Comparison of ENCODE assay signal across 7 cellular contexts in the genomic region with DNA sequence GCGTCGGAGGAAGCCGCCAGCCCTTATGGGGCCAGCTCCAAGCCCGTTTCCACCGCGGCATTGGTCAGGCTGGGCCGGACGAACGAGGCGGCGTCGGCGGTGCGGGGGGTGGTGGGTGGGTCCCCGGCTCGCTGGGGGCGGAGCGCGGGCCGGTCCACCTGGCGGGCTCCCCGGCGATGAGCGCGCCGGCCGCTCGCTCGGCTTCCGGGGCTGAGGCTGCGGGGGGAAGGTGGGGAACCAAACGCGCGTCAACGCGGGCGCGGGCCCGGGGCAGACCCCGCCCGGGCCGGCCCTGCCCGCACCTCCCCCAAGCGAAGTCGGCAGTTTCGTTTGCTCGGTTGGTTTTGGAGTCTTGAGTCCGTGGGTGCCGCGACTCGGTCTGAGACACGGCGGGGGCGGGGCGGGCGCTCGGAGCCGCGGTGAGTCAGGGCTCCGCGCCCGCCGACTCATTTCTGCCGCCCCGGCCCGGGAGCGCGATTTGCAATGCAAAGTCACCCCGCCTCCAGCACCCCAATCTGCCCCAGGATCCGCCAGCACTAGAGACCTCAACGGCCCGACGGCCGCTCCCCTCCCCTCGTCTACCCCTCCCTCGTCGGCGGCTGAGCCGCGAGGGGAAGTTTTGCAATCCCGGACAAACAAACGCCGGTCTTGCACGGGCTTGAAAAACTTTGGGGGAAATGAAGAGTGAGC. TPM values are rescaled to one million over a fixed set of nuclear protein-coding genes. Genes with fewer than 3 reads are reported as not detected.
A peak's percentile ranks its signal among the peaks of the same experiment; 100 is the strongest.
DNase-seq lines count a peak whose midpoint lies in the region; ATAC-seq and TF ChIP-seq lines count a peak whose summit lies in the region.

No MANE protein-coding gene starts in this region.

- DNase-seq in HT-29 (ENCODE audit: low spot score) (peak; percentile 64), UCSD-AML1 (lab: John Stamatoyannopoulos, UW; ENCODE audit: unreplicated experiment) (peak; percentile 56), breast epithelium (ENCODE audit: low spot score in 2 of 2) (peak; percentile 43 to 63), right lobe of liver (peak; percentile 66 to 80 (median 67)), NCI-H1436 (lab: John Stamatoyannopoulos, UW) (no peak), NCI-H510A treated with DMSO at 0.1 percent for 48 hours (lab: John Stamatoyannopoulos, UW) (no peak)
- DNase-seq in stimulated activated CD4-positive, alpha-beta T cell treated with anti-CD3 and anti-CD28 coated beads, TNF-alpha, amount 100 ng/mL, for 24 hours (ENCODE audit: low read depth in 3 of 3) = peak; percentile 68 to 85 (median 76)

- intact Hi-C loops in breast epithelium (cut with DNase I; ENCODE audit: low total_unique reads) = no loop called here
- intact Hi-C loops in right lobe of liver (cut with DNase I) = no loop called here

- peaks cover 6 to 14% of the 10 kb centered on the region in 2 donors for H3K4me1 ChIP-seq in breast epithelium
- peaks cover 0 to 10% (median 0%) of the 10 kb centered on the region in 4 donors for H3K4me1 ChIP-seq in right lobe of liver

- TF ChIP-seq CTCF in breast epithelium (IDR thresholded peaks at IDR 0.05) (no peak), right lobe of liver (IDR thresholded peaks at IDR 0.05) (no peak)

- H3K4me3 ChIP-seq in breast epithelium = peak overlapping the region; percentile 45 to 92 (median 64)
- H3K4me3 ChIP-seq in right lobe of liver = peak overlapping the region; percentile 25 to 46 (median 37)

- ATAC-seq in right lobe of liver = peak; percentile 47 to 64 (median 58)

- H3K27me3 ChIP-seq in breast epithelium (peaks cover 10 to 12% of the 10 kb centered on the region in 2 donors), right lobe of liver (peaks cover 0 to 17% of the 10 kb centered on the region in 2 donors)

- WGBS in right lobe of liver (ENCODE audit: insufficient coverage, low coverage, low lambda C conversion rate, missing lambda C conversion rate) = 0% methylated on average over 6 of the region's 84 CpGs

- no peaks in the 10 kb centered on the region for H3K36me3 ChIP-seq in breast epithelium
- no peaks in the 10 kb centered on the region for H3K36me3 ChIP-seq in right lobe of liver

- no peaks in the 10 kb centered on the region for H3K9me3 ChIP-seq in breast epithelium
- H3K9me3 ChIP-seq in right lobe of liver = no peaks in the 10 kb centered on the region

- TF ChIP-seq POLR2A in breast epithelium (IDR thresholded peaks at IDR 0.05) = no peak
- TF ChIP-seq POLR2A in right lobe of liver (IDR thresholded peaks at IDR 0.05) = peak; percentile 15

- peak overlapping the region; percentile 74 to 89 for H3K27ac ChIP-seq in breast epithelium
- H3K27ac ChIP-seq in right lobe of liver = peak overlapping the region; percentile 15 to 51 (median 43)

RNA-seq across cellular contexts. Expression of gene ASCL2, which starts 1.3 kb away (rescaled TPM):
- total RNA-seq in HT-29 (2014; rRNA removed; shearing (Covaris generic)) = 5.0 and 6.8 TPM in 2 replicates
- total RNA-seq in breast epithelium (1 to 10 TPM in 2 of 3 donors, under 1 TPM in 1; 0.96 to 4.8 (median 3.3) TPM), right lobe of liver (under 1 TPM; 0.42 to 0.81 (median 0.64) TPM)

RNA-seq across cellular contexts. Expression of gene C11orf21, which starts 32.7 kb away (rescaled TPM):
- 0.81 and 1.3 TPM in 2 replicates for total RNA-seq in HT-29 (2014; rRNA removed; shearing (Covaris generic))
- total RNA-seq in breast epithelium = 1 to 10 TPM in 1 of 3 donors, under 1 TPM in 2; 0.33 to 1.0 (median 0.96) TPM
- under 1 TPM; 0.25 to 0.51 (median 0.39) TPM for total RNA-seq in right lobe of liver

RNA-seq across cellular contexts. Expression of gene TSPAN32, which starts 32.8 kb away (rescaled TPM):
- total RNA-seq in HT-29 (2014; rRNA removed; shearing (Covaris generic)) = 1.4 and 2.5 TPM in 2 replicates
- total RNA-seq in breast epithelium (1 to 10 TPM in 2 of 3 donors, under 1 TPM in 1; 0.33 to 2.4 (median 1.0) TPM), right lobe of liver (1 to 10 TPM in 1 of 6 experiments, under 1 TPM in 3, not detected in 2; 0.24 to 1.2 (median 0.63) TPM)

Comparison
In these comparisons a context has a peak if more than half of its experiments do, and no peak if none do; other contexts are left out.
1. DNase-seq: peak in HT-29 (single experiment), UCSD-AML1 (single experiment), breast epithelium (2 of 2), right lobe of liver (3 of 3) and stimulated activated CD4-positive, alpha-beta T cell treated with anti-CD3 and anti-CD28 coated beads, TNF-alpha, amount 100 ng/mL, for 24 hours (3 of 3); none in NCI-H1436 (single experiment) and NCI-H510A treated with DMSO at 0.1 percent for 48 hours (single experiment).